In genomic region chr11:87859583-87859982, GRCh38 we compare ENCODE assay signal across 21 cellular contexts.
DNase-seq lines count a peak whose midpoint lies in the region; ATAC-seq and TF ChIP-seq lines count a peak whose summit lies in the region.
"Had no signal": no experiment of that assay in that cellular context is flagged by ENCODE, and none has a peak within 500 bp of the region (broad histone marks: within the 10 kb centered on the region; RNA-seq: fewer than 3 reads in every experiment).

No MANE protein-coding gene starts in this region.

- no peaks in the 10 kb centered on the region for H3K36me3 Mint-ChIP-seq in natural killer cell

- no peak overlapping the region for H3K27ac ChIP-seq in RWPE2 (ENCODE audit: poor library complexity, severe bottlenecking)
- H3K27ac ChIP-seq: foreskin keratinocyte, HL-60, pancreas, spleen, tibial artery had no signal

- TF ChIP-seq CTCF in RWPE2 (IDR thresholded peaks at IDR 0.05; ENCODE audit: poor library complexity, severe bottlenecking) = no peak
- TF ChIP-seq CTCF in fibroblast of pulmonary artery (IDR thresholded peaks at IDR 0.05; ENCODE audit: low read length, missing control alignments) = no peak
- no peak for TF ChIP-seq CTCF in natural killer cell (IDR thresholded peaks at IDR 0.05)

- no peak overlapping the region for H3K27ac Mint-ChIP-seq in natural killer cell
- H3K27ac Mint-ChIP-seq: activated T-helper 2 cell treated with anti-CD3 and anti-CD28 coated beads, Interferon-gamma antibody, Interleukin-2, Interleukin-4, amounts not matched to agents 10 μg/mL and 5 μg/mL and 100 μg/mL, durations not matched to agents 14 hours and 24 hours and 36 hours; endodermal cell had no signal

- intact Hi-C loops in sciatic nerve (cut with DNase I) = no loop called here
- intact Hi-C loops in natural killer cell (cut with micrococcal nuclease) = no loop called here

- ATAC-seq in RWPE2 (ENCODE audit: low read depth) = peak; percentile 40; the same call in 2 of the 3 replicates
- ATAC-seq in sciatic nerve = peak; percentile 36
- ATAC-seq in natural killer cell = no peak
- no peak for ATAC-seq in HG02870 (IDR thresholded peaks at IDR 0.05; ENCODE audit: unreplicated experiment)
- ATAC-seq in GM21390 (IDR thresholded peaks at IDR 0.05; ENCODE audit: unreplicated experiment) = no peak
- ATAC-seq: foreskin keratinocyte, left ventricle myocardium superior, pancreas, SK-N-SH treated with all-trans-retinoic acid at 6 μM for 48 hours had no signal

- H3K4me1 ChIP-seq in RWPE2 (ENCODE audit: insufficient read depth, poor library complexity, severe bottlenecking) = no peaks in the 10 kb centered on the region
- H3K4me1 ChIP-seq: BE2C, foreskin keratinocyte, pancreas, spleen had no signal

- H3K4me1 Mint-ChIP-seq in natural killer cell = no peaks in the 10 kb centered on the region
- H3K4me1 Mint-ChIP-seq: endodermal cell had no signal

- H3K9me3 ChIP-seq in RWPE2 (ENCODE audit: severe bottlenecking) = no peaks in the 10 kb centered on the region
- H3K9me3 ChIP-seq: BE2C, pancreas, tibial artery had no signal

- H3K36me3 ChIP-seq in RWPE2 (ENCODE audit: low read depth) = no peaks in the 10 kb centered on the region
- H3K36me3 ChIP-seq: BE2C, pancreas, spleen, tibial artery had no signal

- H3K27me3 Mint-ChIP-seq in natural killer cell (ENCODE audit: low read depth in 2 of 2) = no peaks in the 10 kb centered on the region

- H3K4me3 Mint-ChIP-seq in natural killer cell = no peak overlapping the region
- H3K4me3 Mint-ChIP-seq: endodermal cell had no signal

- peak; percentile 80 for DNase-seq in M059J (ENCODE audit: low read depth)
- no peak for DNase-seq in RWPE2 (ENCODE audit: low spot score)
- DNase-seq in fibroblast of pulmonary artery (ENCODE audit: low read depth) = peak; percentile 26
- no peak for DNase-seq in sciatic nerve (ENCODE audit: low spot score)
- DNase-seq in natural killer cell = no peak
- DNase-seq: BE2C, endodermal cell, GDM1, KG1, left ventricle myocardium superior, NCI-H1417 treated with DMSO at 0.1 percent for 48 hours, NCI-H226, pancreas, spleen, tibial artery had no signal

- H3K9me3 Mint-ChIP-seq in natural killer cell = peaks cover 0 to 6% of the 10 kb centered on the region in 2 donors
- H3K9me3 Mint-ChIP-seq: activated T-helper 2 cell treated with anti-CD3 and anti-CD28 coated beads, Interferon-gamma antibody, Interleukin-2, Interleukin-4, amounts not matched to agents 10 μg/mL and 5 μg/mL and 100 μg/mL, durations not matched to agents 14 hours and 24 hours and 36 hours had no signal

- H3K27me3 ChIP-seq in RWPE2 (ENCODE audit: insufficient read depth, poor library complexity, severe bottlenecking) = no peaks in the 10 kb centered on the region
- H3K27me3 ChIP-seq: BE2C, foreskin keratinocyte, pancreas, spleen, tibial artery had no signal

- no peak overlapping the region for H3K4me3 ChIP-seq in RWPE2 (ENCODE audit: severe bottlenecking)
- no peak overlapping the region for H3K4me3 ChIP-seq in fibroblast of pulmonary artery (replicated peaks; ENCODE audit: low read depth, low read length)
- H3K4me3 ChIP-seq: pancreas, spleen, tibial artery had no signal

Comparison
In these comparisons a context has a peak if more than half of its experiments do, and no peak if none do; other contexts are left out.
1. DNase-seq: peak in M059J (single experiment) and fibroblast of pulmonary artery (single experiment); none in RWPE2 (single experiment), sciatic nerve (single experiment) and natural killer cell (single experiment).
2. ATAC-seq: peak in RWPE2 (single experiment) and sciatic nerve (single experiment); none in natural killer cell (0 of 3), HG02870 (single experiment) and GM21390 (single experiment).